In the genomic region with DNA sequence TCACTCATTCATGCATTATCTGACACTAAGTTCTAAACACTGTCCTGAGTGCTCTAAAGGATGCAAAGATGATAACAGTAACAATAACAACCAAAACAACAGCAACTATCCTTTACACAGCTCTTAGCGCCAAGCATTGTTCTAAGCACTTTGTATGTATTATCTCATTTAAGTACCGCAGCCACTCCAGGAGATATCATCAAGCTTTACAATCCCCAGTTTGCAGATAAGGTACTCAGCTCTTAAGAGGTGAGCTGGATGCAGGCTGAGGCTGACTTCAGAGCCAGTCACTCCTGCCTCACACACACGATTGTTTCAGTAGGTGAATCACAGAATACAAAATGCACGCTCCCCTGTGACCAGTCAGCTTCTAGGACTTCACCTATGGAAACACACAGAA, we compare ENCODE assay signal across 15 cellular contexts.
DNase-seq lines count a peak whose midpoint lies in the region; TF ChIP-seq lines count a peak whose summit lies in the region.
"Had no signal": no experiment of that assay in that cellular context is flagged by ENCODE, and none has a peak within 500 bp of the region (broad histone marks: within the 10 kb centered on the region; RNA-seq: fewer than 3 reads in every experiment).

No MANE protein-coding gene starts in this region.

- DNase-seq in activated effector memory CD4-positive, alpha-beta T cell treated with anti-CD3 and anti-CD28 coated beads, Interleukin-2, amount 50 U/mL, for 16 hours, result peak; percentile 49
- no peak for DNase-seq in activated effector memory CD4-positive, alpha-beta T cell treated with Interleukin-2 at 50 U/mL for 16 hours
- peak; percentile 33 for DNase-seq in NCI-H69 (lab: John Stamatoyannopoulos, UW)
- DNase-seq in epithelial cell of esophagus (ENCODE audit: low read depth), result peak; percentile 73
- peak; percentile 4 for DNase-seq in posterior vena cava (ENCODE audit: low spot score)
- no peak for DNase-seq in activated naive CD8-positive, alpha-beta T cell treated with anti-CD3 and anti-CD28 coated beads for 36 hours
- DNase-seq in GM13976 (ENCODE audit: low spot score), result no peak
- no peak for DNase-seq in T-helper 2 cell treated with Interferon-gamma antibody and Interleukin-4, amounts not matched to agents 5 μg/mL and 100 μg/mL, for 36 hours (ENCODE audit: low spot score)
- DNase-seq: GF-D8, NCI-H1417 treated with DMSO at 0.1 percent for 48 hours, NCI-H1930, NCI-H446 treated with DMSO at 0.1 percent for 48 hours, OCI-M1, SHP77 treated with DMSO at 0.1 percent for 48 hours had no signal

- no peaks in the 10 kb centered on the region for H3K9me3 Mint-ChIP-seq in activated naive CD8-positive, alpha-beta T cell treated with anti-CD3 and anti-CD28 coated beads for 36 hours
- no peaks in the 10 kb centered on the region for H3K9me3 Mint-ChIP-seq in T-helper 2 cell treated with Interferon-gamma antibody and Interleukin-4, amounts not matched to agents 5 μg/mL and 100 μg/mL, for 36 hours
- H3K9me3 Mint-ChIP-seq: CD4-positive, alpha-beta T cell had no signal

- no peaks in the 10 kb centered on the region for H3K36me3 Mint-ChIP-seq in activated naive CD8-positive, alpha-beta T cell treated with anti-CD3 and anti-CD28 coated beads for 36 hours
- no peaks in the 10 kb centered on the region for H3K36me3 Mint-ChIP-seq in T-helper 2 cell treated with Interferon-gamma antibody and Interleukin-4, amounts not matched to agents 5 μg/mL and 100 μg/mL, for 36 hours (ENCODE audit: low read depth)

- H3K4me3 ChIP-seq in epithelial cell of esophagus (ENCODE audit: low read length), result no peak overlapping the region

- no peaks in the 10 kb centered on the region for H3K4me1 Mint-ChIP-seq in activated naive CD8-positive, alpha-beta T cell treated with anti-CD3 and anti-CD28 coated beads for 36 hours
- no peaks in the 10 kb centered on the region for H3K4me1 Mint-ChIP-seq in T-helper 2 cell treated with Interferon-gamma antibody and Interleukin-4, amounts not matched to agents 5 μg/mL and 100 μg/mL, for 36 hours (ENCODE audit: low read depth)

- TF ChIP-seq CTCF in epithelial cell of esophagus (IDR thresholded peaks at IDR 0.05; ENCODE audit: insufficient read depth, low read depth, low read length, missing control alignments) (no peak), GM13976 (IDR thresholded peaks at IDR 0.05; ENCODE audit: borderline replicate concordance, control extremely low read depth, extremely low read depth, insufficient read depth, missing control alignments) (no peak)

- intact Hi-C loops in posterior vena cava (cut with DNase I), result no loop called here

- no peaks in the 10 kb centered on the region for H3K27me3 Mint-ChIP-seq in activated naive CD8-positive, alpha-beta T cell treated with anti-CD3 and anti-CD28 coated beads for 36 hours
- H3K27me3 Mint-ChIP-seq in T-helper 2 cell treated with Interferon-gamma antibody and Interleukin-4, amounts not matched to agents 5 μg/mL and 100 μg/mL, for 36 hours (ENCODE audit: low read depth), result peaks cover 12% of the 10 kb centered on the region

- H3K4me3 Mint-ChIP-seq in activated naive CD8-positive, alpha-beta T cell treated with anti-CD3 and anti-CD28 coated beads for 36 hours, result no peak overlapping the region
- no peak overlapping the region for H3K4me3 Mint-ChIP-seq in T-helper 2 cell treated with Interferon-gamma antibody and Interleukin-4, amounts not matched to agents 5 μg/mL and 100 μg/mL, for 36 hours
- H3K4me3 Mint-ChIP-seq: CD4-positive, alpha-beta T cell had no signal

- in situ Hi-C loops in GM13976 (cut with MboI; ENCODE audit: low sequenced_read_pairs, unreplicated experiment), result no loop called here

- no peak overlapping the region for H3K27ac Mint-ChIP-seq in activated naive CD8-positive, alpha-beta T cell treated with anti-CD3 and anti-CD28 coated beads for 36 hours
- H3K27ac Mint-ChIP-seq in T-helper 2 cell treated with Interferon-gamma antibody and Interleukin-4, amounts not matched to agents 5 μg/mL and 100 μg/mL, for 36 hours, result no peak overlapping the region
- H3K27ac Mint-ChIP-seq: CD4-positive, alpha-beta T cell had no signal

Comparison
In these comparisons a context has a peak if more than half of its experiments do, and no peak if none do; other contexts are left out.
1. DNase-seq: peak in activated effector memory CD4-positive, alpha-beta T cell treated with anti-CD3 and anti-CD28 coated beads, Interleukin-2, amount 50 U/mL, for 16 hours (single experiment), NCI-H69 (single experiment), epithelial cell of esophagus (single experiment) and posterior vena cava (single experiment); none in activated effector memory CD4-positive, alpha-beta T cell treated with Interleukin-2 at 50 U/mL for 16 hours (single experiment), activated naive CD8-positive, alpha-beta T cell treated with anti-CD3 and anti-CD28 coated beads for 36 hours (single experiment), GM13976 (single experiment) and T-helper 2 cell treated with Interferon-gamma antibody and Interleukin-4, amounts not matched to agents 5 μg/mL and 100 μg/mL, for 36 hours (single experiment).